In genomic region chr15:53171571-53171970, GRCh38 we compare ENCODE assay signal across 11 cellular contexts.
"Had no signal": no experiment of that assay in that cellular context is flagged by ENCODE, and none has a peak within 500 bp of the region (broad histone marks: within the 10 kb centered on the region; RNA-seq: fewer than 3 reads in every experiment).

No MANE protein-coding gene starts in this region.

- H3K4me3 ChIP-seq: GM23248, GM23338, HAP-1 had no signal

- H3K36me3 ChIP-seq: HAP-1 had no signal

- H3K9me3 ChIP-seq: HAP-1 had no signal

- H3K4me1 Mint-ChIP-seq: GM23338, H9 had no signal

- H3K4me1 ChIP-seq: HAP-1 had no signal

- FAIRE-seq: H1, H54 had no signal

- H3K4me3 Mint-ChIP-seq: GM23338, H9, HFFc6 had no signal

- H3K4me2 ChIP-seq: GM23338 had no signal

- H3K27ac Mint-ChIP-seq: GM23338, H9, HFFc6 had no signal

- H3K27ac ChIP-seq: GM23248 had no signal

- DNase-seq: GM23248, GOT3, H7, H9, HCEC 1CT, HFFc6 had no signal

- ATAC-seq: GM23338, HCT116 had no signal

- H3K9ac ChIP-seq: GM23248 had no signal

- H3K9me3 Mint-ChIP-seq: GM23338, H9 had no signal

- H2AFZ ChIP-seq: GM23248, GM23338 had no signal
